9 cellular contexts compared by ENCODE assay signal in genomic region chrX:50839730-50840129, GRCh38. TPM values are rescaled to one million over a fixed set of nuclear protein-coding genes. Genes with fewer than 3 reads are reported as not detected.
"Had no signal": no experiment of that assay in that cellular context is flagged by ENCODE, and none has a peak within 500 bp of the region (broad histone marks: within the 10 kb centered on the region; RNA-seq: fewer than 3 reads in every experiment).

No MANE protein-coding gene starts in this region.

- H3K9ac ChIP-seq: GM23248 had no signal

- H3K9me3 ChIP-seq: HAP-1 had no signal

- H3K4me1 ChIP-seq: HAP-1 had no signal

- DNase-seq: GM23248, GOT3, H7, H9, HCEC 1CT, HFFc6 had no signal

- H3K4me3 Mint-ChIP-seq: GM23338, H9, HFFc6 had no signal

- H3K27ac Mint-ChIP-seq: GM23338, H9, HFFc6 had no signal

- H2AFZ ChIP-seq: GM23248, GM23338 had no signal

- H3K4me3 ChIP-seq: GM23248, GM23338, HAP-1 had no signal

- H3K4me1 Mint-ChIP-seq: GM23338, H9 had no signal

- H3K27ac ChIP-seq: GM23248 had no signal

- H3K36me3 ChIP-seq: HAP-1 had no signal

- ATAC-seq: GM23338, HCT116 had no signal

- H3K4me2 ChIP-seq: GM23338 had no signal

RNA-seq across cellular contexts. Expression of gene SHROOM4, which starts 25.7 kb away (rescaled TPM):
- total RNA-seq: HFFc6 had no signal
